7 cellular contexts compared by ENCODE assay signal in the genomic region with DNA sequence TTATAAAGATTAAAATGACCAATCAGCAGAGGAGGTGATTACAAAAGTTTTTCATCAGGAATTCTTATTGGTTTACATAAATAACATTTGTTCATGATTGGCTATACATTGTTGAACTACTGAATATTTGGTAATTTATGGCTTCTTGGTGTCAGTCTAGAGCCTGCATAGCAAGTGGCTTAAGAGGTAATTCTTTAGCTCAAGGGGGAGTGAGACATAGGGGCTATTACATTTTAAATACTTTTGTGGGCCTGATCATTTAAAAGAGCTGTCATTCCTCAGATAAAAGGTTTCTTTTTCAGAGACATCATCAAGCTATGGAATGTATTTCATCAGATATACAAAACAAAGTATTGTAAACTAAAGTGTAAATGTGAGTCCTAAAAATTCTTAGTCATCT.
"Had no signal": no experiment of that assay in that cellular context is flagged by ENCODE, and none has a peak within 500 bp of the region (broad histone marks: within the 10 kb centered on the region; RNA-seq: fewer than 3 reads in every experiment).

No MANE protein-coding gene starts in this region.

- H3K4me1 ChIP-seq: HAP-1 had no signal

- ATAC-seq: HCT116, K562 had no signal

- H3K4me3 ChIP-seq: HAP-1, K562 had no signal

- DNase-seq: GOT3, H7, IMR-90, KG1 had no signal

- H3K36me3 ChIP-seq: HAP-1 had no signal

- H3K9me3 ChIP-seq: HAP-1 had no signal
